ENCODE assay signal across 10 cellular contexts in the genomic region with DNA sequence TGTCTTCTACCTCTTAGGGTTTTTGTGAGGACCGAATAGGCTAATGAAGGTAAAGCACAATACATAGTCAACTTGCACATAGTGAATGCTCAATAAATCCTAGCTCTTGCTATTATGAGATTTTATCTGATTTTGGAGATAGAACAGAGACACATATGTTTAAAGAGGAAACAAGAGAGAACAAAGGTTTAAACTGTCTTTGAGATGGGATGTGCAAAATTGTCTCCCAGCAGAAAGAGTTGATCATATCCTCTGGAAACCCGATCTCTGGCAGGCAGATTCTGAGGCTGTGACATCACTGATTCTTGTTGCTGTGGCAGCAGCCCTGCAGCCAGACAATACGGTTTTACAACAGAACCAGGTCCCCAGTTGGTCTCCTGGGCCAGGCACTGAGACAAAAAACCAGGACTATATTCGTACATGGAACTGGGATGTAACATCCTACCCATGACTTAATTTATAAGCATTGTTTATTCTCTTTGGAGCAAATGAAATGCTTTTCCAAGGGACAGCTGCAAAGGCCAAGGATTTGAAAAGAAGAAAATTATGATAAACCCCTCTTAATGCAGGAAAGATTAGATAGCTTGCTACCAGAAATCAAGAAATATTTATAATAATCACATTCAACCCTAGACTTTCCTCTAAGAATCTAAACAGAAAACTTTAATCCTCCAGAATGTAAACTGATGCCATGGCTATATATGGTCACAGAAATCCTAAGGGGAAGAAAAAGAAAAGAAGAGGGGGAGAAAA.
DNase-seq lines count a peak whose midpoint lies in the region; ATAC-seq and TF ChIP-seq lines count a peak whose summit lies in the region.
"Had no signal": no experiment of that assay in that cellular context is flagged by ENCODE, and none has a peak within 500 bp of the region (broad histone marks: within the 10 kb centered on the region; RNA-seq: fewer than 3 reads in every experiment).

No MANE protein-coding gene starts in this region.

- no peaks in the 10 kb centered on the region for H3K4me1 ChIP-seq in NT2/D1 (ENCODE audit: insufficient read depth, insufficient read length)

- DNase-seq in ELR (ENCODE audit: low read depth) (peak; percentile 77), NT2/D1 (ENCODE audit: low read depth, low spot score) (peak; percentile 13), fibroblast of pulmonary artery (ENCODE audit: low read depth) (peak; percentile 71), non-pigmented ciliary epithelial cell (ENCODE audit: low read depth) (peak; percentile 67), NCI-H446 treated with DMSO at 0.1 percent for 48 hours (lab: John Stamatoyannopoulos, UW) (no peak), NCI-H1930 (lab: John Stamatoyannopoulos, UW) (no peak)
- DNase-seq: activated B cell treated with CpG ODN at 0.5 μM for 24 hours, KBM-7 had no signal

- no peak overlapping the region for H3K9ac ChIP-seq in NT2/D1 (ENCODE audit: insufficient read length, low read depth)

- no peak for TF ChIP-seq CTCF in fibroblast of pulmonary artery (IDR thresholded peaks at IDR 0.05; ENCODE audit: low read length, missing control alignments)

- no peaks in the 10 kb centered on the region for H3K27me3 ChIP-seq in NT2/D1 (ENCODE audit: insufficient read depth, insufficient read length)

- H3K9me3 ChIP-seq in NT2/D1 (ENCODE audit: insufficient read depth, low read length), result no peaks in the 10 kb centered on the region

- ATAC-seq in HG02678 (IDR thresholded peaks at IDR 0.05; ENCODE audit: unreplicated experiment), result no peak
- ATAC-seq in GM19324 (IDR thresholded peaks at IDR 0.05; ENCODE audit: low FRiP score, unreplicated experiment), result no peak

- H3K36me3 ChIP-seq in NT2/D1 (ENCODE audit: insufficient read depth, insufficient read length, low read length), result no peaks in the 10 kb centered on the region

- H3K4me3 ChIP-seq in NT2/D1 (ENCODE audit: insufficient read length, low read depth) (no peak overlapping the region), fibroblast of pulmonary artery (replicated peaks; ENCODE audit: low read depth, low read length) (no peak overlapping the region)

Comparison
In these comparisons a context has a peak if more than half of its experiments do, and no peak if none do; other contexts are left out.
1. DNase-seq: peak in ELR (single experiment), NT2/D1 (single experiment), fibroblast of pulmonary artery (single experiment) and non-pigmented ciliary epithelial cell (single experiment); none in NCI-H446 treated with DMSO at 0.1 percent for 48 hours (single experiment) and NCI-H1930 (0 of 2).